12 cellular contexts compared by ENCODE assay signal in genomic region chr2:239294571-239295054, GRCh38.
A peak's percentile ranks its signal among the peaks of the same experiment; 100 is the strongest.
DNase-seq lines count a peak whose midpoint lies in the region; ATAC-seq lines count a peak whose summit lies in the region.
"Had no signal": no experiment of that assay in that cellular context is flagged by ENCODE, and none has a peak within 500 bp of the region (broad histone marks: within the 10 kb centered on the region; RNA-seq: fewer than 3 reads in every experiment).

No MANE protein-coding gene starts in this region.

- H3K36me3 ChIP-seq in aorta (ENCODE audit: control insufficient read depth in 1 of 2, insufficient read depth in 2 of 2, low read length in 1 of 2): no peaks in the 10 kb centered on the region
- H3K36me3 ChIP-seq: neutrophil had no signal

- peak overlapping the region; percentile 63 for H3K4me3 Mint-ChIP-seq in stimulated activated naive CD8-positive, alpha-beta T cell treated with anti-CD3 and anti-CD28 coated beads, Interleukin-15, Interleukin-2, amounts not matched to agents 100 ng/mL and 50 ng/mL, for 24 hours
- H3K4me3 Mint-ChIP-seq in effector memory CD8-positive, alpha-beta T cell: peak overlapping the region; percentile 55 to 81
- peak overlapping the region; percentile 46 for H3K4me3 Mint-ChIP-seq in natural killer cell treated with Interleukin-12 subunit alpha and Interleukin-12 subunit beta and Interleukin-15 and Interleukin-18, amount 100 ng/mL, for 72 hours

- ATAC-seq in stimulated activated naive CD8-positive, alpha-beta T cell treated with anti-CD3 and anti-CD28 coated beads, Interleukin-15, Interleukin-2, amounts not matched to agents 100 U/mL and 50 U/mL, for 24 hours: no peak
- no peak for ATAC-seq in effector memory CD8-positive, alpha-beta T cell (replicated peaks)
- no peak for ATAC-seq in natural killer cell treated with Interleukin-12 subunit alpha and Interleukin-12 subunit beta and Interleukin-15 and Interleukin-18, amount 100 ng/mL, for 72 hours
- ATAC-seq in aorta (ENCODE audit: low FRiP score): no peak
- ATAC-seq in HG02798 (IDR thresholded peaks at IDR 0.05; ENCODE audit: poor library complexity, unreplicated experiment): no peak
- ATAC-seq in GM18502 (IDR thresholded peaks at IDR 0.05; ENCODE audit: poor library complexity, unreplicated experiment): no peak

- intact Hi-C loops in aorta (cut with DNase I): loop anchor here in 1 of 2 donors (5.0 to 10.0 kb wide), 2 partner anchors 72 to 150 kb away; no protein-coding TSS in a partner anchor

- no peaks in the 10 kb centered on the region for H3K36me3 Mint-ChIP-seq in stimulated activated naive CD8-positive, alpha-beta T cell treated with anti-CD3 and anti-CD28 coated beads, Interleukin-15, Interleukin-2, amounts not matched to agents 100 ng/mL and 50 ng/mL, for 24 hours (ENCODE audit: low read depth)
- peaks cover 7% of the 10 kb centered on the region for H3K36me3 Mint-ChIP-seq in effector memory CD8-positive, alpha-beta T cell (ENCODE audit: insufficient read depth)
- no peaks in the 10 kb centered on the region for H3K36me3 Mint-ChIP-seq in natural killer cell treated with Interleukin-12 subunit alpha and Interleukin-12 subunit beta and Interleukin-15 and Interleukin-18, amount 100 ng/mL, for 72 hours

- peaks cover 12% of the 10 kb centered on the region for H3K27me3 Mint-ChIP-seq in stimulated activated naive CD8-positive, alpha-beta T cell treated with anti-CD3 and anti-CD28 coated beads, Interleukin-15, Interleukin-2, amounts not matched to agents 100 ng/mL and 50 ng/mL, for 24 hours
- no peaks in the 10 kb centered on the region for H3K27me3 Mint-ChIP-seq in effector memory CD8-positive, alpha-beta T cell
- H3K27me3 Mint-ChIP-seq in natural killer cell treated with Interleukin-12 subunit alpha and Interleukin-12 subunit beta and Interleukin-15 and Interleukin-18, amount 100 ng/mL, for 72 hours: no peaks in the 10 kb centered on the region

- peaks cover 91% of the 10 kb centered on the region for H3K4me1 Mint-ChIP-seq in stimulated activated naive CD8-positive, alpha-beta T cell treated with anti-CD3 and anti-CD28 coated beads, Interleukin-15, Interleukin-2, amounts not matched to agents 100 ng/mL and 50 ng/mL, for 24 hours (ENCODE audit: low read depth)
- H3K4me1 Mint-ChIP-seq in effector memory CD8-positive, alpha-beta T cell (ENCODE audit: low read depth in 2 of 2): peaks cover 39 to 42% of the 10 kb centered on the region in 2 donors
- peaks cover 37 to 41% of the 10 kb centered on the region in 2 donors for H3K4me1 Mint-ChIP-seq in natural killer cell treated with Interleukin-12 subunit alpha and Interleukin-12 subunit beta and Interleukin-15 and Interleukin-18, amount 100 ng/mL, for 72 hours (ENCODE audit: low read depth in 2 of 2)

- peaks cover 0 to 3% of the 10 kb centered on the region in 2 donors for H3K4me1 ChIP-seq in aorta (ENCODE audit: control insufficient read depth in 1 of 2, insufficient read depth in 2 of 2, low read length in 2 of 2)

- H3K9me3 ChIP-seq in aorta (ENCODE audit: control insufficient read depth, low read length): no peaks in the 10 kb centered on the region
- H3K9me3 ChIP-seq: neutrophil had no signal

- no peak overlapping the region for H3K27ac ChIP-seq in aorta (ENCODE audit: low read depth in 1 of 2, low read length in 2 of 2)
- H3K27ac ChIP-seq: neutrophil had no signal

- WGBS in aorta, 2 donors: 93 to 96% methylated on average over 14 of the region's 14 CpGs

- DNase-seq in stimulated activated naive CD8-positive, alpha-beta T cell treated with anti-CD3 and anti-CD28 coated beads, Interleukin-15, Interleukin-2, amounts not matched to agents 100 U/mL and 50 U/mL, for 24 hours: no peak
- no peak for DNase-seq in effector memory CD8-positive, alpha-beta T cell
- no peak for DNase-seq in natural killer cell treated with Interleukin-12 subunit alpha and Interleukin-12 subunit beta and Interleukin-15 and Interleukin-18, amount 100 ng/mL, for 72 hours (ENCODE audit: low spot score)
- peak; percentile 30 to 73 for DNase-seq in aorta
- DNase-seq in NCI-H345 treated with DMSO at 0.1 percent for 48 hours (lab: John Stamatoyannopoulos, UW; ENCODE audit: unreplicated experiment): no peak
- DNase-seq: amniotic stem cell, IMR-90, NCI-H2029 had no signal

- no peak overlapping the region for H3K27ac Mint-ChIP-seq in stimulated activated naive CD8-positive, alpha-beta T cell treated with anti-CD3 and anti-CD28 coated beads, Interleukin-15, Interleukin-2, amounts not matched to agents 100 ng/mL and 50 ng/mL, for 24 hours
- H3K27ac Mint-ChIP-seq in effector memory CD8-positive, alpha-beta T cell: peak overlapping the region; percentile 76 to 89
- peak overlapping the region in 1 of 2 donors; percentile 64 for H3K27ac Mint-ChIP-seq in natural killer cell treated with Interleukin-12 subunit alpha and Interleukin-12 subunit beta and Interleukin-15 and Interleukin-18, amount 100 ng/mL, for 72 hours

- H3K9me3 Mint-ChIP-seq in stimulated activated naive CD8-positive, alpha-beta T cell treated with anti-CD3 and anti-CD28 coated beads, Interleukin-15, Interleukin-2, amounts not matched to agents 100 ng/mL and 50 ng/mL, for 24 hours: no peaks in the 10 kb centered on the region
- H3K9me3 Mint-ChIP-seq in effector memory CD8-positive, alpha-beta T cell: no peaks in the 10 kb centered on the region
- no peaks in the 10 kb centered on the region for H3K9me3 Mint-ChIP-seq in natural killer cell treated with Interleukin-12 subunit alpha and Interleukin-12 subunit beta and Interleukin-15 and Interleukin-18, amount 100 ng/mL, for 72 hours

- no peaks in the 10 kb centered on the region for H3K27me3 ChIP-seq in aorta (ENCODE audit: control insufficient read depth in 1 of 2, insufficient read depth in 2 of 2, low read length in 1 of 2)
- H3K27me3 ChIP-seq: neutrophil had no signal

- no peak overlapping the region for H3K4me3 ChIP-seq in aorta (ENCODE audit: low read length in 2 of 2)

Comparison
In these comparisons a context has a peak if more than half of its experiments do, and no peak if none do; other contexts are left out.
1. DNase-seq: peak in aorta (2 of 2); none in stimulated activated naive CD8-positive, alpha-beta T cell treated with anti-CD3 and anti-CD28 coated beads, Interleukin-15, Interleukin-2, amounts not matched to agents 100 U/mL and 50 U/mL, for 24 hours (single experiment), effector memory CD8-positive, alpha-beta T cell (0 of 3), natural killer cell treated with Interleukin-12 subunit alpha and Interleukin-12 subunit beta and Interleukin-15 and Interleukin-18, amount 100 ng/mL, for 72 hours (single experiment) and NCI-H345 treated with DMSO at 0.1 percent for 48 hours (single experiment).
2. Peak in every context shown above with its lines, with median percentiles within 50 percentile points of each other: H3K4me3 Mint-ChIP-seq.